Comparison of ENCODE assay signal across 1 cellular context in the genomic region with DNA sequence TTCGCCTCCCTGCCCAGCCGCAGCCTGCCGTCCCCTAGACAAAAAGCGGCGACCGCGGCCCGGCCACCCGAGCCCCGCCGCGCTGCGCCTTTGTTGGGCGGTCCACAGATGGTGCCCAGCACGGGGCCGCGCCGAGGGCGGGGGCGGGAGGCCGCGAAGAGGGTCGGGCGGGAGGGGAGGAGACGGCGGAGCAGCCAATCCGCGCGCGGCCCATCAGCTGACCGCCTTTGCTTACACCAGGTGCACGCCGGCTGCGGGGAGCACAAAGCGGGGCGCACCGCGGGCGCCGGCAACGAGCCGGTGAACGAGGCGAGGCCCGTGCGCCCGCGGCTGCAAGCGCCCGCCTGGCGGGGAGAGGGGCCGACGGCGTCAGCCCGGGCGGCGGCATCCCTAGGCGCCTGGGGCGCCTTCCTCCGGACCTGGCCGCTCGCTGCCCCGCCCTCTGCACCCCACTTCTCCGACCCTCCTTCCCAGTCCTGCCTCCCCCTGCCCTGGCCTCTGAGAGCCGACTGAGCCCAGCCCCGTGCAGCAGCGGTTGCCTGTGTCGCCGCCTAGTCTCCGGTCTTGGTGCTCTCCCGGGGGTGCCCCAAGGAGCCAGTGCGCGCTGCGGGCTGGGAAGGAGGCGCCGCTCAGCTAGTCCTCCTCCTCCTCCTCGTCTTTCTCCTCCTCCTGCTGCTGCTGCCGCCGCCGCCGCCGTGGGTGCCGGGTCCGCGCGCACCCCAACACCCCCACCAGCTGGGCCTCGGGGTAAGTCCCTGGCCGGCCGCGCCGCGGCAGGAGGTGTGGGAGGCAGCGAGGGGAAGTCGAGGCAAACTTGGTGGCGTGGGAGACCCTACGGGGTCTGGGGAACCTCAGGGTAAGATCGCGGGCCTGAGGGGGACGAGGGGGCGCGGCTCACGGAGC.
A peak's percentile ranks its signal among the peaks of the same experiment; 100 is the strongest.
TF ChIP-seq lines count a peak whose summit lies in the region.

A gene (plus strand): TSS at position 259 of the 903 bp plus-strand sequence. CDS start 45,211 bp downstream, outside the sequence.

TF ChIP-seq in H1, 55 proteins besides CTCF, POLR2A, EP300 and RAD21:
- TF ChIP-seq SUZ12 (IDR thresholded peaks at IDR 0.05; ENCODE audit: low read length) (no peak), EGR1 (IDR thresholded peaks at IDR 0.05; ENCODE audit: borderline replicate concordance, low read depth, low read length) (peak; percentile 85; the same call in 1 of the 2 replicates), RXRA (IDR thresholded peaks at IDR 0.05; ENCODE audit: insufficient read depth, low read depth, low read length) (no peak), NANOG (IDR thresholded peaks at IDR 0.05; ENCODE audit: insufficient read depth, low read depth, low read length, poor library complexity, severe bottlenecking) (peak; percentile 24), TAF7 (optimal IDR thresholded peaks at IDR 0.05; ENCODE audit: borderline replicate concordance, low read depth, low read length) (peak; percentile 91), CEBPB (IDR thresholded peaks at IDR 0.05; ENCODE audit: low read depth, low read length) (no peak), MAFK (IDR thresholded peaks at IDR 0.05; ENCODE audit: low read depth, low read length) (no peak), POLR2AphosphoS5 (IDR thresholded peaks at IDR 0.05; ENCODE audit: low read depth, low read length) (peak; percentile 85), ZNF274 (IDR thresholded peaks at IDR 0.05; ENCODE audit: borderline replicate concordance, extremely low read depth, low read length) (no peak), RBBP5 (IDR thresholded peaks at IDR 0.05; ENCODE audit: borderline replicate concordance, low read depth, low read length) (no peak), SIX5 (IDR thresholded peaks at IDR 0.05; ENCODE audit: low read depth, low read length) (no peak), TCF12 (IDR thresholded peaks at IDR 0.05; ENCODE audit: low read depth, low read length) (peak; percentile 67; the same call in 1 of the 2 replicates), CHD1 (IDR thresholded peaks at IDR 0.05; ENCODE audit: low read depth, low read length) (no peak), SP2 (IDR thresholded peaks at IDR 0.05; ENCODE audit: low read length) (no peak), ASH2L (IDR thresholded peaks at IDR 0.05; ENCODE audit: low read length) (peak; percentile 5), CHD2 (IDR thresholded peaks at IDR 0.05; ENCODE audit: low read length) (no peak), SIN3A (conservative IDR thresholded peaks at IDR 0.05 in 1 of 2, IDR thresholded peaks at IDR 0.05 in 1 of 2; ENCODE audit: low read depth in 1 of 2, low read length in 2 of 2) (peak; percentile 63 to 80; a peak in 3 of 4 replicates), TAF1 (IDR thresholded peaks at IDR 0.05; ENCODE audit: low read depth, low read length) (peak; percentile 97), SP1 (IDR thresholded peaks at IDR 0.05; ENCODE audit: low read depth, low read length) (no peak), GTF2F1 (IDR thresholded peaks at IDR 0.05; ENCODE audit: borderline replicate concordance, low read depth, low read length) (0 out of 2 replicates have a peak, but pooled peaks have one; percentile 71), HDAC6 (IDR thresholded peaks at IDR 0.05; ENCODE audit: low read depth, low read length) (no peak), HDAC2 (IDR thresholded peaks at IDR 0.05; ENCODE audit: borderline replicate concordance in 1 of 2, low read depth in 2 of 2, low read length in 2 of 2) (no peak), CREB1 (IDR thresholded peaks at IDR 0.05) (no peak), PHF8 (conservative IDR thresholded peaks at IDR 0.05; ENCODE audit: low read depth, low read length) (peak; percentile 76), SRF (IDR thresholded peaks at IDR 0.05; ENCODE audit: low read depth, low read length) (no peak), TBP (IDR thresholded peaks at IDR 0.05; ENCODE audit: low read depth, low read length) (peak; percentile 93)
- TF ChIP-seq, protein P1, sequence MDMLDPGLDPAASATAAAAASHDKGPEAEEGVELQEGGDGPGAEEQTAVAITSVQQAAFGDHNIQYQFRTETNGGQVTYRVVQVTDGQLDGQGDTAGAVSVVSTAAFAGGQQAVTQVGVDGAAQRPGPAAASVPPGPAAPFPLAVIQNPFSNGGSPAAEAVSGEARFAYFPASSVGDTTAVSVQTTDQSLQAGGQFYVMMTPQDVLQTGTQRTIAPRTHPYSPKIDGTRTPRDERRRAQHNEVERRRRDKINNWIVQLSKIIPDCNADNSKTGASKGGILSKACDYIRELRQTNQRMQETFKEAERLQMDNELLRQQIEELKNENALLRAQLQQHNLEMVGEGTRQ (IDR thresholded peaks at IDR 0.05; ENCODE audit: low read length) = peak; percentile 70
- TF ChIP-seq, protein P2, sequence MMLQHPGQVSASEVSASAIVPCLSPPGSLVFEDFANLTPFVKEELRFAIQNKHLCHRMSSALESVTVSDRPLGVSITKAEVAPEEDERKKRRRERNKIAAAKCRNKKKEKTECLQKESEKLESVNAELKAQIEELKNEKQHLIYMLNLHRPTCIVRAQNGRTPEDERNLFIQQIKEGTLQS (IDR thresholded peaks at IDR 0.05; ENCODE audit: insufficient read depth, low read depth, low read length) = 0 out of 2 replicates have a peak, but pooled peaks have one; percentile 13
- TF ChIP-seq, protein P3, sequence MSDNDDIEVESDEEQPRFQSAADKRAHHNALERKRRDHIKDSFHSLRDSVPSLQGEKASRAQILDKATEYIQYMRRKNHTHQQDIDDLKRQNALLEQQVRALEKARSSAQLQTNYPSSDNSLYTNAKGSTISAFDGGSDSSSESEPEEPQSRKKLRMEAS (IDR thresholded peaks at IDR 0.05) = peak; percentile 69
